In genomic region chr1:200108659-200109058, GRCh38 we compare ENCODE assay signal across 2 cellular contexts.
TF ChIP-seq lines count a peak whose summit lies in the region.

No MANE protein-coding gene starts in this region.

TF ChIP-seq in GM23338, 12 proteins besides CTCF, POLR2A, EP300 and RAD21 (continued from another document):
- TF ChIP-seq ZNF462 (CRISPR knock-in tag; IDR thresholded peaks at IDR 0.05) (no peak), ZNF114 (CRISPR knock-in tag; IDR thresholded peaks at IDR 0.05) (no peak), EZH2 (IDR thresholded peaks at IDR 0.05; ENCODE audit: low read depth, unreplicated experiment) (no peak), ETS1 (IDR thresholded peaks at IDR 0.05) (no peak), ZNF331 (CRISPR knock-in tag; IDR thresholded peaks at IDR 0.05; ENCODE audit: low read depth) (no peak), STAT1 (IDR thresholded peaks at IDR 0.05; ENCODE audit: unreplicated experiment) (no peak), REST (IDR thresholded peaks at IDR 0.05; ENCODE audit: unreplicated experiment) (no peak), POLR2AphosphoS5 (IDR thresholded peaks at IDR 0.05; ENCODE audit: low read depth) (no peak), JUNB (IDR thresholded peaks at IDR 0.05; ENCODE audit: unreplicated experiment) (no peak), EZH2phosphoT487 (IDR thresholded peaks at IDR 0.05; ENCODE audit: unreplicated experiment) (no peak), CREB1 (CRISPR knock-in tag; IDR thresholded peaks at IDR 0.05; ENCODE audit: low read depth) (no peak)

TF ChIP-seq in WTC11, 78 proteins besides CTCF, POLR2A, EP300 and RAD21 (continued from another document):
- TF ChIP-seq MLX (CRISPR knock-in tag; IDR thresholded peaks at IDR 0.05) (no peak), TP53 (CRISPR knock-in tag; IDR thresholded peaks at IDR 0.05) (no peak), ZNF219 (CRISPR knock-in tag; IDR thresholded peaks at IDR 0.05; ENCODE audit: borderline replicate concordance) (no peak), E2F4 (CRISPR knock-in tag; IDR thresholded peaks at IDR 0.05; ENCODE audit: borderline replicate concordance, low read depth) (no peak), MAX (CRISPR knock-in tag; IDR thresholded peaks at IDR 0.05) (no peak), ZNF416 (CRISPR knock-in tag; IDR thresholded peaks at IDR 0.05) (no peak), CREM (CRISPR knock-in tag; IDR thresholded peaks at IDR 0.05) (no peak), ELF4 (CRISPR knock-in tag; IDR thresholded peaks at IDR 0.05; ENCODE audit: low read depth) (no peak), NR3C1 (CRISPR knock-in tag; conservative IDR thresholded peaks at IDR 0.05; ENCODE audit: low read depth) (no peak), ZNF317 (CRISPR knock-in tag; IDR thresholded peaks at IDR 0.05; ENCODE audit: borderline replicate concordance, low read depth) (no peak), CBFB (CRISPR knock-in tag; IDR thresholded peaks at IDR 0.05; ENCODE audit: low read depth) (no peak), NFE2L1 (CRISPR knock-in tag; IDR thresholded peaks at IDR 0.05) (no peak), KAT7 (CRISPR knock-in tag; IDR thresholded peaks at IDR 0.05; ENCODE audit: borderline replicate concordance) (no peak)
